12 cellular contexts compared by ENCODE assay signal in genomic region chr1:51636765-51637522, GRCh38. TPM values are rescaled to one million over a fixed set of nuclear protein-coding genes. Genes with fewer than 3 reads are reported as not detected.
DNase-seq lines count a peak whose midpoint lies in the region; ATAC-seq and TF ChIP-seq lines count a peak whose summit lies in the region.
"Had no signal": no experiment of that assay in that cellular context is flagged by ENCODE, and none has a peak within 500 bp of the region (broad histone marks: within the 10 kb centered on the region; RNA-seq: fewer than 3 reads in every experiment).

No MANE protein-coding gene starts in this region.

- H2AFZ ChIP-seq in PC-9, result no peak overlapping the region

- intact Hi-C loops in PC-9 (cut with micrococcal nuclease; ENCODE audit: unreplicated experiment), result no loop called here

- no peak for TF ChIP-seq CTCF in PC-9 (conservative IDR thresholded peaks at IDR 0.05)
- TF ChIP-seq CTCF in omental fat pad (IDR thresholded peaks at IDR 0.05), result no peak

- H3K79me2 ChIP-seq in PC-9 (ENCODE audit: low read depth), result peaks cover 98% of the 10 kb centered on the region

- no peaks in the 10 kb centered on the region for H3K27me3 ChIP-seq in PC-9 (ENCODE audit: insufficient read depth, low read depth)

- no peaks in the 10 kb centered on the region for H3K9me2 ChIP-seq in PC-9 (ENCODE audit: insufficient read depth)

- peak overlapping the region; percentile 75 for H3K27ac ChIP-seq in PC-9

- peak overlapping the region; percentile 40; the same call in 1 of the 2 replicates for H3K4me2 ChIP-seq in PC-9

- DNase-seq in CD1c-positive myeloid dendritic cell (ENCODE audit: extremely low spot score), result peak; percentile 25
- peak; percentile 65 to 79 for DNase-seq in PC-9
- no peak for DNase-seq in omental fat pad (ENCODE audit: low spot score)
- DNase-seq in effector CD8-positive, alpha-beta T cell (lab: John Stamatoyannopoulos, UW), result no peak
- no peak for DNase-seq in NCI-H1417 treated with DMSO at 0.1 percent for 48 hours (lab: John Stamatoyannopoulos, UW)
- DNase-seq: activated naive CD8-positive, alpha-beta T cell treated with anti-CD3 and anti-CD28 coated beads for 36 hours; NCI-H345; stimulated activated naive CD4-positive, alpha-beta T cell had no signal

- H3K4me1 ChIP-seq in PC-9 (replicated peaks; ENCODE audit: insufficient read depth), result peaks cover 54% of the 10 kb centered on the region

- POLR2A ChIA-PET in PC-9 (lab: Charles Lee; ENCODE audit: unreplicated experiment), result interaction anchor here (0.6 kb wide), 1 partner anchor 24 kb away, joined by 4 read pairs; no protein-coding TSS in a partner anchor

- H3K36me3 ChIP-seq in PC-9 (ENCODE audit: low read depth), result peaks cover 23% of the 10 kb centered on the region

- H3K9me3 ChIP-seq in PC-9 (ENCODE audit: insufficient read depth, low read depth), result no peaks in the 10 kb centered on the region

- H3F3A ChIP-seq in PC-9 (ENCODE audit: insufficient read depth, low read depth), result peaks cover 51% of the 10 kb centered on the region

- CTCF ChIA-PET in PC-9 (lab: Charles Lee), result no interaction called here

- no peak overlapping the region for H3K4me3 ChIP-seq in PC-9

- BruUV-seq in PC-9 (replicated peaks; lab: Mats Ljungman, UMichigan), result TSS peak; percentile 69

- ATAC-seq in esophagus mucosa, result peak; percentile 94
- peak; percentile 89 for ATAC-seq in omental fat pad (ENCODE audit: low FRiP score)
- ATAC-seq in HG03280 (IDR thresholded peaks at IDR 0.05; ENCODE audit: unreplicated experiment), result no peak
- ATAC-seq in GM18519 (IDR thresholded peaks at IDR 0.05; ENCODE audit: low FRiP score, unreplicated experiment), result no peak
- ATAC-seq: WTC11 had no signal

- no peaks in the 10 kb centered on the region for H4K20me1 ChIP-seq in PC-9 (ENCODE audit: insufficient read depth)

RNA-seq across cellular contexts. Expression of gene OSBPL9, which starts 20.1 kb away (rescaled TPM):
- 149 and 188 TPM in 2 replicates for total RNA-seq in PC-9 (2021)
- 32.5 TPM for total RNA-seq in esophagus mucosa
- total RNA-seq in omental fat pad, result 10 to 100 TPM; 47.6 to 88.4 (median 56.8) TPM

Comparison
In these comparisons a context has a peak if more than half of its experiments do, and no peak if none do; other contexts are left out.
1. DNase-seq: peak in CD1c-positive myeloid dendritic cell (single experiment) and PC-9 (2 of 2); none in omental fat pad (single experiment), effector CD8-positive, alpha-beta T cell (single experiment) and NCI-H1417 treated with DMSO at 0.1 percent for 48 hours (single experiment).
2. ATAC-seq: peak in esophagus mucosa (single experiment) and omental fat pad (single experiment); none in HG03280 (single experiment) and GM18519 (single experiment).